Comparison of ENCODE assay signal across 8 cellular contexts in the genomic region with DNA sequence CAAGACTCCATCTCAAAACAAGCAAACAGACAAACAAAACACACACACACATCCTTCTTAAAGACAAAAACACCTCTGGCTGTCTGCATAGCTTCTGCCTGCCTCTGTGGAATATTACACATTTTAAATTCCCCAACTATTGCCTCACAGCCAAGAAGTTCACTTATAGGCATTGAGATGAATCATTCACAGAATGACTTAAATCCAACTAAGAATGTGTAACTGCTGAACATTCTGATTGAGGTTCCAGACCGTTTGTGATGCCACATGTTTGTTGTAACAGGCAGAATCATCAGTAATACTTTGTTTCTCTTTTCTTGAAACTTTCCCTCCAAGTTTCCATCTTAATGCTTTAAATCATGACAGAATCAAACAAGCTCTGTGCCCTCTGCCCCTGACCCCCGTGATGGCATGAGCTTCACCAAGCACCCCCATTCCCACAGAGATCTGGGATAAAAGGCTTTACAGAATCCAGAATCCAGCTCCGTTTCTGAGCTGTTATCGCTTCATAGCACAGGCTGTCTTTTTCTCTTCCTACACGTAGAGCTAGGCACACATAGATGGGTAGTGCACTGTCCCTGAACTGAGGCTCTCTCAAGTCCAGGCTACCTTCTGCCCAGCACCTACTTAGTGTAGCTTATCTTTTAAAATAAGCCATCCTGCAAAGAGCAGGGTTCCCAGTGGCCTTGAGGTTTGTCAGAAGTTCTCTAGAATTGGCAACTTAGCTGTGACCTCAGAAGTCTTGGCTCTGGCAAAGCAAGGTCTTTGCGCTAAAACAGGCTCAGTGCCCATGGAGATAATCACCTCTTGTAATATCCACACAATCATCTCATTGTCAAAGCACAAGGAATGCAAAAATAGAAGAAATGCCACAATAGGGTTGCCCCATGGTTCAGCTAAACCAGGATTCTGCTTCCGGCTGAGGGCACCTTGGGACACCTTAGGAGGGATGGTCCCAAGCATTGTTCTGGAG. TPM values are rescaled to one million over a fixed set of nuclear protein-coding genes. Genes with fewer than 3 reads are reported as not detected.
DNase-seq lines count a peak whose midpoint lies in the region; TF ChIP-seq lines count a peak whose summit lies in the region.

No MANE protein-coding gene starts in this region.

- H3K27me3 Mint-ChIP-seq in chondrocyte (ENCODE audit: low read depth): no peaks in the 10 kb centered on the region

- no peak for TF ChIP-seq CTCF in AG04450 (IDR thresholded peaks at IDR 0.05; ENCODE audit: low read depth, low read length)
- TF ChIP-seq CTCF in chondrocyte (IDR thresholded peaks at IDR 0.05): no peak
- no peak for TF ChIP-seq CTCF in OCI-LY7 (conservative IDR thresholded peaks at IDR 0.05; ENCODE audit: low read length)

- H3K9me2 ChIP-seq in OCI-LY7 (ENCODE audit: insufficient read depth, low read length): no peaks in the 10 kb centered on the region

- intact Hi-C loops in OCI-LY7 (cut with micrococcal nuclease; ENCODE audit: unreplicated experiment): no loop called here

- no peaks in the 10 kb centered on the region for H3K79me2 ChIP-seq in OCI-LY7 (ENCODE audit: insufficient read depth, low read depth, low read length)

- no peak overlapping the region for H3K23ac ChIP-seq in mesenchymal stem cell (ENCODE audit: low read length in 2 of 2)

- H3K9me3 Mint-ChIP-seq in chondrocyte (ENCODE audit: low read depth): no peaks in the 10 kb centered on the region

- peak overlapping the region in 1 of 2 experiments; percentile 70 for H2BK12ac ChIP-seq in mesenchymal stem cell (ENCODE audit: low read length in 2 of 2)

- H4K20me1 ChIP-seq in OCI-LY7 (ENCODE audit: insufficient read depth, low read length): no peaks in the 10 kb centered on the region

- no TSS peak for BruUV-seq in OCI-LY7 (replicated peaks; lab: Mats Ljungman, UMichigan)

- POLR2A ChIA-PET in AG04450 (lab: Yijun Ruan, JAX): interaction anchor here (0.5 to 1.3 kb wide), 4 partner anchors 10 to 314 kb away, joined by 3 to 6 read pairs (median 4); partner anchors contain the start of gene EPAS1
- POLR2A ChIA-PET in OCI-LY7 (lab: Charles Lee): interaction anchor here (0.8 kb wide), 1 partner anchor 398 kb away, joined by 3 read pairs; no protein-coding TSS in a partner anchor

- H3K4ac ChIP-seq in mesenchymal stem cell (ENCODE audit: low read depth in 1 of 2, low read length in 2 of 2): peak overlapping the region in 1 of 2 experiments; percentile 43

- H3K4me2 ChIP-seq in mesenchymal stem cell (ENCODE audit: low read length, poor library complexity, severe bottlenecking) (peak overlapping the region; percentile 29), OCI-LY7 (ENCODE audit: low read length) (no peak overlapping the region)

- 69% methylated on average over 7 of the region's 7 CpGs for WGBS in mesenchymal stem cell

- H4K8ac ChIP-seq in mesenchymal stem cell (ENCODE audit: low read length): peak overlapping the region; percentile 43

- DNase-seq in AG04450 (ENCODE audit: low read depth, low spot score) (peak; percentile 73), LHCN-M2 (ENCODE audit: low read depth) (peak; percentile 84), chondrocyte (ENCODE audit: low spot score) (no peak), mesenchymal stem cell (peak; percentile 95), OCI-LY7 (ENCODE audit: low spot score) (no peak), NCI-H524 treated with DMSO at 0.1 percent for 48 hours (lab: John Stamatoyannopoulos, UW) (no peak), COLO668 (lab: John Stamatoyannopoulos, UW; ENCODE audit: unreplicated experiment) (no peak), ecto neural progenitor cell (ENCODE audit: low spot score) (no peak)

- no peaks in the 10 kb centered on the region for H3K36me3 Mint-ChIP-seq in chondrocyte (ENCODE audit: low read depth)

- H3K4me3 ChIP-seq in AG04450 (ENCODE audit: low read depth, low read length) (peak overlapping the region; percentile 13; the same call in 1 of the 2 replicates), mesenchymal stem cell (ENCODE audit: insufficient read depth in 1 of 2, low read depth in 1 of 2, low read length in 2 of 2) (peak overlapping the region in 1 of 2 experiments; percentile 34), OCI-LY7 (ENCODE audit: low read depth, low read length, poor library complexity, severe bottlenecking) (no peak overlapping the region)

- peaks cover 39% of the 10 kb centered on the region for H3K4me1 ChIP-seq in mesenchymal stem cell (ENCODE audit: control insufficient read depth, insufficient read depth, low read depth, low read length)
- H3K4me1 ChIP-seq in OCI-LY7 (ENCODE audit: insufficient read depth, low read length, poor library complexity, severe bottlenecking): no peaks in the 10 kb centered on the region

- peak overlapping the region; percentile 34 for H4K91ac ChIP-seq in mesenchymal stem cell (ENCODE audit: low read length)

- peak overlapping the region; percentile 99 for H3K27ac Mint-ChIP-seq in chondrocyte (ENCODE audit: unreplicated experiment)

- peak overlapping the region; percentile 76 to 86 for H3K18ac ChIP-seq in mesenchymal stem cell (ENCODE audit: low read depth in 1 of 2, low read length in 2 of 2)

- no peaks in the 10 kb centered on the region for H3K36me3 ChIP-seq in mesenchymal stem cell (ENCODE audit: control insufficient read depth in 1 of 2, insufficient read depth in 2 of 2, low read depth in 1 of 2, low read length in 2 of 2)
- H3K36me3 ChIP-seq in OCI-LY7 (ENCODE audit: insufficient read depth, low read length): no peaks in the 10 kb centered on the region

- peak overlapping the region; percentile 21 for H2BK5ac ChIP-seq in mesenchymal stem cell (ENCODE audit: low read depth, low read length, poor library complexity, severe bottlenecking)

- H3K4me3 Mint-ChIP-seq in chondrocyte (ENCODE audit: unreplicated experiment): peak overlapping the region; percentile 23

- H2AFZ ChIP-seq in mesenchymal stem cell (ENCODE audit: low read depth, low read length): no peak overlapping the region
- no peak overlapping the region for H2AFZ ChIP-seq in OCI-LY7 (ENCODE audit: low read length)

- no peaks in the 10 kb centered on the region; the same call in 1 of the 2 replicates for H3K9me3 ChIP-seq in AG04450 (ENCODE audit: control insufficient read depth, insufficient read depth, low read length)
- H3K9me3 ChIP-seq in mesenchymal stem cell (ENCODE audit: control insufficient read depth, low read length): no peaks in the 10 kb centered on the region
- no peaks in the 10 kb centered on the region for H3K9me3 ChIP-seq in OCI-LY7 (ENCODE audit: low read length)

- peak overlapping the region; percentile 67 for H3K9ac ChIP-seq in mesenchymal stem cell (ENCODE audit: low read length)

- H3K27ac ChIP-seq in AG04450 (ENCODE audit: low read depth, low read length) (peak overlapping the region; percentile 90), mesenchymal stem cell (ENCODE audit: low read length, poor library complexity, severe bottlenecking) (peak overlapping the region; percentile 91), OCI-LY7 (ENCODE audit: low read depth, low read length, poor library complexity, severe bottlenecking) (no peak overlapping the region)

- H3K79me1 ChIP-seq in mesenchymal stem cell (replicated peaks; ENCODE audit: low read length, poor library complexity, severe bottlenecking): peaks cover 29% of the 10 kb centered on the region

- H2AK5ac ChIP-seq in mesenchymal stem cell (ENCODE audit: low read length, severe bottlenecking): peak overlapping the region; percentile 81

- H2BK120ac ChIP-seq in mesenchymal stem cell (ENCODE audit: low read depth, low read length): peak overlapping the region; percentile 29

- CTCF ChIA-PET in AG04450 (lab: Charles Lee) (interaction anchor here (0.5 to 1.3 kb wide), 3 partner anchors 27 to 267 kb away, joined by 4 to 5 read pairs (median 4); no protein-coding TSS in a partner anchor), OCI-LY7 (lab: Charles Lee; ENCODE audit: unreplicated experiment) (no interaction called here)

- H3K27me3 ChIP-seq in AG04450 (ENCODE audit: control insufficient read depth, insufficient read depth, low read length): no peaks in the 10 kb centered on the region
- no peaks in the 10 kb centered on the region for H3K27me3 ChIP-seq in mesenchymal stem cell (ENCODE audit: control insufficient read depth in 1 of 2, insufficient read depth in 1 of 2, low read length in 2 of 2)

- H3K14ac ChIP-seq in mesenchymal stem cell (ENCODE audit: low read length in 2 of 2): no peak overlapping the region

- peaks cover 74% of the 10 kb centered on the region for H3K4me1 Mint-ChIP-seq in chondrocyte (ENCODE audit: low read depth)

- H2BK15ac ChIP-seq in mesenchymal stem cell (ENCODE audit: low read depth, poor library complexity, severe bottlenecking): no peak overlapping the region

RNA-seq across cellular contexts. Expression of gene EPAS1, which starts 32.9 kb away (rescaled TPM):
- polyA plus RNA-seq in AG04450 (2011; rRNA removed): 506 and 522 TPM in 2 replicates
- polyA minus RNA-seq in AG04450 (2011; rRNA and poly(A)+ RNA removed): 444 and 588 TPM in 2 replicates
- total RNA-seq in LHCN-M2 (2014; rRNA removed): 9.7 and 14.8 TPM in 2 replicates
- 24.1 TPM for polyA plus RNA-seq in LHCN-M2 (2012)
- 14.5 to 126 TPM (median 122 TPM) in 3 replicates for total RNA-seq in chondrocyte
- polyA plus RNA-seq in mesenchymal stem cell (2013, experiment 1 of 2): 237 TPM
- 244 TPM for polyA plus RNA-seq in mesenchymal stem cell (2013, experiment 2 of 2)
- total RNA-seq in OCI-LY7 (2014; rRNA removed; shearing (Covaris generic)): not detected in 2 replicates
- 0.74 TPM in 1 of 2 replicates, not detected in the other for total RNA-seq in OCI-LY7 (2022)

Comparison
In these comparisons a context has a peak if more than half of its experiments do, and no peak if none do; other contexts are left out.
1. DNase-seq: peak in AG04450 (single experiment), LHCN-M2 (single experiment) and mesenchymal stem cell (single experiment); none in chondrocyte (single experiment), OCI-LY7 (single experiment), NCI-H524 treated with DMSO at 0.1 percent for 48 hours (single experiment), COLO668 (single experiment) and ecto neural progenitor cell (single experiment).